12 cellular contexts compared by ENCODE assay signal in genomic region chr19:1182068-1182467, GRCh38. TPM values are rescaled to one million over a fixed set of nuclear protein-coding genes. Genes with fewer than 3 reads are reported as not detected.
DNase-seq lines count a peak whose midpoint lies in the region; TF ChIP-seq lines count a peak whose summit lies in the region.
"Had no signal": no experiment of that assay in that cellular context is flagged by ENCODE, and none has a peak within 500 bp of the region (broad histone marks: within the 10 kb centered on the region; RNA-seq: fewer than 3 reads in every experiment).

No MANE protein-coding gene starts in this region.

- BruUV-seq in OCI-LY7 (replicated peaks; lab: Mats Ljungman, UMichigan), result no TSS peak

- H3K9me3 ChIP-seq in endodermal cell (ENCODE audit: control insufficient read depth, low read length) (no peaks in the 10 kb centered on the region), vagina (no peaks in the 10 kb centered on the region), OCI-LY7 (ENCODE audit: low read length) (no peaks in the 10 kb centered on the region)
- H3K9me3 ChIP-seq: MG63 had no signal

- H3K4me3 ChIP-seq in endodermal cell (ENCODE audit: low read length) (no peak overlapping the region), vagina (no peak overlapping the region), OCI-LY7 (ENCODE audit: low read depth, low read length, poor library complexity, severe bottlenecking) (no peak overlapping the region)
- H3K4me3 ChIP-seq: dorsolateral prefrontal cortex, MG63 had no signal

- no peak overlapping the region for H2AFZ ChIP-seq in OCI-LY7 (ENCODE audit: low read length)

- TF ChIP-seq CTCF in RWPE1 (conservative IDR thresholded peaks at IDR 0.05; ENCODE audit: low read depth) (no peak), endodermal cell (conservative IDR thresholded peaks at IDR 0.05) (no peak), neural crest cell (conservative IDR thresholded peaks at IDR 0.05) (no peak), vagina (IDR thresholded peaks at IDR 0.05) (no peak), OCI-LY7 (conservative IDR thresholded peaks at IDR 0.05; ENCODE audit: low read length) (no peak)

- no peaks in the 10 kb centered on the region for H3K9me3 Mint-ChIP-seq in endodermal cell
- H3K9me3 Mint-ChIP-seq in neural crest cell, result no peaks in the 10 kb centered on the region

- H3K4me2 ChIP-seq in OCI-LY7 (ENCODE audit: low read length), result no peak overlapping the region

- H3K27me3 Mint-ChIP-seq in endodermal cell (ENCODE audit: insufficient read depth), result no peaks in the 10 kb centered on the region
- no peaks in the 10 kb centered on the region for H3K27me3 Mint-ChIP-seq in neural crest cell (ENCODE audit: low read depth)

- intact Hi-C loops in vagina (cut with DNase I) (no loop called here), OCI-LY7 (cut with micrococcal nuclease; ENCODE audit: unreplicated experiment) (no loop called here)

- no peaks in the 10 kb centered on the region for H3K79me2 ChIP-seq in OCI-LY7 (ENCODE audit: insufficient read depth, low read depth, low read length)

- WGBS in endodermal cell (ENCODE audit: insufficient coverage in 1 of 2, insufficient read length in 1 of 2), 2 experiments, result 93 to 95% methylated on average over 8 to 10 of the region's 10 CpGs

- H3K27ac ChIP-seq in RWPE1, result peak overlapping the region; percentile 100
- H3K27ac ChIP-seq in endodermal cell (ENCODE audit: low read depth, low read length), result no peak overlapping the region
- H3K27ac ChIP-seq in vagina, result peak overlapping the region; percentile 68
- H3K27ac ChIP-seq in OCI-LY7 (ENCODE audit: low read depth, low read length, poor library complexity, severe bottlenecking), result no peak overlapping the region
- H3K27ac ChIP-seq: dorsolateral prefrontal cortex had no signal

- no peaks in the 10 kb centered on the region for H4K20me1 ChIP-seq in OCI-LY7 (ENCODE audit: insufficient read depth, low read length)

- no peaks in the 10 kb centered on the region for H3K9me2 ChIP-seq in OCI-LY7 (ENCODE audit: insufficient read depth, low read length)

- POLR2A ChIA-PET in RWPE1 (lab: Yijun Ruan, JAX; ENCODE audit: low non-redundant PET), result interaction anchor here (0.6 kb wide), 1 partner anchor 10 kb away, joined by 4 read pairs; no protein-coding TSS in a partner anchor
- POLR2A ChIA-PET in OCI-LY7 (lab: Charles Lee), result no interaction called here

- TF ChIP-seq POLR2A in vagina (IDR thresholded peaks at IDR 0.05), result no peak

- H3K4me3 Mint-ChIP-seq in endodermal cell, result no peak overlapping the region
- H3K4me3 Mint-ChIP-seq in neural crest cell, result no peak overlapping the region

- H3K27ac Mint-ChIP-seq in endodermal cell (no peak overlapping the region), neural crest cell (ENCODE audit: unreplicated experiment) (peak overlapping the region; percentile 57)

- no peaks in the 10 kb centered on the region for H3K36me3 ChIP-seq in endodermal cell (ENCODE audit: control insufficient read depth, insufficient read depth, low read length)
- no peaks in the 10 kb centered on the region for H3K36me3 ChIP-seq in vagina
- no peaks in the 10 kb centered on the region for H3K36me3 ChIP-seq in OCI-LY7 (ENCODE audit: insufficient read depth, low read length)
- H3K36me3 ChIP-seq: MG63 had no signal

- H3K9ac ChIP-seq in endodermal cell (ENCODE audit: extremely low read depth, low read length, poor library complexity, severe bottlenecking), result no peak overlapping the region

- no peaks in the 10 kb centered on the region for H3K36me3 Mint-ChIP-seq in endodermal cell (ENCODE audit: low read depth)
- no peaks in the 10 kb centered on the region for H3K36me3 Mint-ChIP-seq in neural crest cell (ENCODE audit: low read depth)

- DNase-seq in RWPE1 (ENCODE audit: low spot score) (no peak), endodermal cell (peak; percentile 36), neural crest cell (ENCODE audit: low read depth, low spot score) (no peak), vagina (ENCODE audit: extremely low spot score in 2 of 2) (no peak), OCI-LY7 (ENCODE audit: low spot score) (no peak), C1 segment of cervical spinal cord (lab: John Stamatoyannopoulos, UW) (no peak), NCI-H345 (lab: John Stamatoyannopoulos, UW) (no peak)
- DNase-seq: activated CD4-positive, CD25-positive, alpha-beta regulatory T cell; activated gamma-delta T cell treated with Interleukin-2 at 50 U/mL for 16 hours; dorsolateral prefrontal cortex; MG63; NCI-H1930 had no signal

- H3K4me1 Mint-ChIP-seq in endodermal cell (peaks cover 3% of the 10 kb centered on the region), neural crest cell (peaks cover 11% of the 10 kb centered on the region)

- H3K4me1 ChIP-seq in endodermal cell (ENCODE audit: control insufficient read depth, insufficient read depth, low read length), result no peaks in the 10 kb centered on the region
- H3K4me1 ChIP-seq in vagina, result peaks cover 20% of the 10 kb centered on the region
- H3K4me1 ChIP-seq in OCI-LY7 (ENCODE audit: insufficient read depth, low read length, poor library complexity, severe bottlenecking), result peaks cover 7% of the 10 kb centered on the region

- CTCF ChIA-PET in RWPE1 (lab: Yijun Ruan, JAX), result interaction anchor here (1.3 kb wide), 1 partner anchor 62 kb away, joined by 5 read pairs; no protein-coding TSS in a partner anchor
- CTCF ChIA-PET in OCI-LY7 (lab: Charles Lee; ENCODE audit: unreplicated experiment), result no interaction called here

- H3K27me3 ChIP-seq in endodermal cell (ENCODE audit: control insufficient read depth, insufficient read depth, low read length, poor library complexity, severe bottlenecking) (no peaks in the 10 kb centered on the region), vagina (no peaks in the 10 kb centered on the region)
- H3K27me3 ChIP-seq: dorsolateral prefrontal cortex, MG63 had no signal

RNA-seq across cellular contexts. Expression of gene SBNO2, which starts 8.0 kb away (rescaled TPM):
- 10 to 100 TPM; 43.3 to 50.4 TPM for total RNA-seq in endodermal cell
- polyA plus RNA-seq in endodermal cell (2013, experiment 1 of 2), result 17.7 TPM
- 17.6 TPM for polyA plus RNA-seq in endodermal cell (2013, experiment 2 of 2)
- total RNA-seq in neural crest cell, result 28.0 and 32.5 TPM in 2 replicates
- total RNA-seq in vagina, result 54.0 TPM
- total RNA-seq in OCI-LY7 (2014; rRNA removed; shearing (Covaris generic)), result 17.6 and 26.6 TPM in 2 replicates
- 43.3 and 48.8 TPM in 2 replicates for total RNA-seq in OCI-LY7 (2022)

RNA-seq across cellular contexts. Expression of gene STK11, which starts 23.5 kb away (rescaled TPM):
- total RNA-seq in endodermal cell (10 to 100 TPM; 78.8 to 81.4 TPM), neural crest cell (55.8 and 60.2 TPM in 2 replicates), vagina (54.5 TPM), OCI-LY7 (2022) (76.5 and 82.2 TPM in 2 replicates)
- polyA plus RNA-seq in endodermal cell (2013, experiment 1 of 2), result 44.7 TPM
- 46.8 TPM for polyA plus RNA-seq in endodermal cell (2013, experiment 2 of 2)
- 68.7 and 78.4 TPM in 2 replicates for total RNA-seq in OCI-LY7 (2014; rRNA removed; shearing (Covaris generic))

RNA-seq across cellular contexts. Expression of gene CBARP, which starts 55.7 kb away (rescaled TPM):
- 10 to 100 TPM; 21.5 to 28.5 TPM for total RNA-seq in endodermal cell
- polyA plus RNA-seq in endodermal cell (2013, experiment 1 of 2), result 26.4 TPM
- 19.3 TPM for polyA plus RNA-seq in endodermal cell (2013, experiment 2 of 2)
- 26.2 and 27.1 TPM in 2 replicates for total RNA-seq in neural crest cell
- 3.9 TPM for total RNA-seq in vagina
- total RNA-seq in OCI-LY7 (2014; rRNA removed; shearing (Covaris generic)), result 0.09 and 0.33 TPM in 2 replicates
- 0.13 and 0.18 TPM in 2 replicates for total RNA-seq in OCI-LY7 (2022)

RNA-seq across cellular contexts. Expression of gene ATP5F1D, which starts 59.5 kb away (rescaled TPM):
- total RNA-seq in endodermal cell (100 to 1,000 TPM; 144 to 159 TPM), neural crest cell (140 and 141 TPM in 2 replicates), vagina (154 TPM), OCI-LY7 (2022) (207 and 266 TPM in 2 replicates)
- polyA plus RNA-seq in endodermal cell (2013, experiment 1 of 2), result 108 TPM
- 96.0 TPM for polyA plus RNA-seq in endodermal cell (2013, experiment 2 of 2)
- 51.8 and 82.1 TPM in 2 replicates for total RNA-seq in OCI-LY7 (2014; rRNA removed; shearing (Covaris generic))

Comparison
In these comparisons a context has a peak if more than half of its experiments do, and no peak if none do; other contexts are left out.
1. H3K27ac ChIP-seq: peak in RWPE1 (single experiment) and vagina (single experiment); none in endodermal cell (single experiment) and OCI-LY7 (single experiment).